In the genomic region with DNA sequence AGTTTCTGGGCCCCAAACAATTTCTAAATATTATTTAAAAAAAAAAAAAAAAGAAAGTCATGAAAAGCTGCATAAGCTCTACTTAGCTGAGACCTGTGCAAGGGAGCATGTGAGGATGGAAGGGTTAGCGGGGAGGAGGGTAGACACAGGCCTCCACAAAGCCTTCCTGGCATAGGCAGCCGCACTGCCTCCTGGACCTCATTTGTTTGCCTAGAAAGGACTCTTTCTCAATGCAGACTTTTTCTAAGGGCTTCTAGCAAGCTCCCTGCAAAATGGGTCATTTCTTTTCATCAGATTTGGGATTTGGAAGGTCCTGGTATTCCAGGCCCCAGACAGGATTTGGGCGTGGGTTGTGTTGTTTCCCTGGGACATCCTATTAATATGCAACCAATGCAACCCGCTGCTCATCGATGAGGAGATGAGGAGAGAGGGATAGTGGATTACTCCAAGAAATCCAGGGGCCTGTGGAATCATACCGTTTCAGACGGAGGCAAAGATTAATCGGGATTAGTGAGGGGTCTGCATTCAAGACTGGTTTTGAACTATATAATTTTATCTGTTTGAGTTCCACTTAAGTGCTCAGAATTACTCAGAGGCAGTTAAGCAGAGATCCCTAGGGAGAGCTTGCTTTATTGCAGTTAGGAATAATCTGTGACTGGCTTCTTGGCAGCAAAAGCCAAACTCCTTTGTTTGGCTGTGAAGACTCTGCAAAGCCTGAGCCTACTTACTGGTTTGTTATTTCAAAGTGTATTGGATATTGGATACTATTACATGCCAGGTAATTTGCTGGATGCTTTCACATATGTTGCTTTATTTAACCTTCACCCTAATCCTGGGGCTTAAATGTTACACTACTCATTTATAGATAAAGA, we compare ENCODE assay signal across 14 cellular contexts.
DNase-seq lines count a peak whose midpoint lies in the region; ATAC-seq and TF ChIP-seq lines count a peak whose summit lies in the region.
"Had no signal": no experiment of that assay in that cellular context is flagged by ENCODE, and none has a peak within 500 bp of the region (broad histone marks: within the 10 kb centered on the region; RNA-seq: fewer than 3 reads in every experiment).

No MANE protein-coding gene starts in this region.

- no peaks in the 10 kb centered on the region for H3K9me3 ChIP-seq in sigmoid colon
- H3K9me3 ChIP-seq: body of pancreas had no signal

- WGBS in sigmoid colon, 2 donors: 85 to 89% methylated on average over 8 of the region's 8 CpGs

- peaks cover 0 to 42% (median 23%) of the 10 kb centered on the region in 4 donors for H3K4me1 ChIP-seq in sigmoid colon
- H3K4me1 ChIP-seq: body of pancreas, parathyroid adenoma had no signal

- intact Hi-C loops in sigmoid colon (cut with DNase I): no loop called here

- peak overlapping the region in 3 of 4 donors; percentile 74 to 78 (median 75) for H3K27ac ChIP-seq in sigmoid colon
- H3K27ac ChIP-seq: body of pancreas, parathyroid adenoma had no signal

- H3K4me3 ChIP-seq in fibroblast of pulmonary artery (replicated peaks; ENCODE audit: low read depth, low read length) (no peak overlapping the region), sigmoid colon (no peak overlapping the region)
- H3K4me3 ChIP-seq: body of pancreas, GM23338 had no signal

- no peak for TF ChIP-seq POLR2A in sigmoid colon (IDR thresholded peaks at IDR 0.05)

- H3K36me3 ChIP-seq in sigmoid colon: no peaks in the 10 kb centered on the region

- H3K27me3 ChIP-seq in sigmoid colon: no peaks in the 10 kb centered on the region
- H3K27me3 ChIP-seq: body of pancreas had no signal

- ATAC-seq in HG02981 (IDR thresholded peaks at IDR 0.05; ENCODE audit: unreplicated experiment) (no peak), GM19463 (IDR thresholded peaks at IDR 0.05; ENCODE audit: unreplicated experiment) (no peak)
- ATAC-seq: activated CD8-positive, alpha-beta memory T cell treated with anti-CD3 and anti-CD28 coated beads, Interleukin-2, amount 10 ng/mL, durations not matched to agents 7 days and 5 days; body of pancreas; GM23338 had no signal

- no peak for TF ChIP-seq CTCF in fibroblast of pulmonary artery (IDR thresholded peaks at IDR 0.05; ENCODE audit: low read length, missing control alignments)
- no peak for TF ChIP-seq CTCF in sigmoid colon (IDR thresholded peaks at IDR 0.05)

- no peak for TF ChIP-seq EP300 in sigmoid colon (IDR thresholded peaks at IDR 0.05)

- DNase-seq in DMS79 treated with DMSO at 0.1 percent for 48 hours (lab: John Stamatoyannopoulos, UW) (peak; percentile 77), NCI-H446 (lab: John Stamatoyannopoulos, UW) (peak; percentile 41 to 81), fibroblast of pulmonary artery (ENCODE audit: low read depth) (peak; percentile 88), sigmoid colon (no peak), GM19238 (ENCODE audit: insufficient read length, low spot score) (no peak)
- DNase-seq in activated CD4-positive, CD25-positive, alpha-beta regulatory T cell treated with anti-CD3 and anti-CD28 coated beads, Interleukin-2, amount 50 U/mL, for 72 hours: no peak
- DNase-seq: activated CD8-positive, alpha-beta memory T cell treated with anti-CD3 and anti-CD28 coated beads, Interleukin-2, amount 10 ng/mL, durations not matched to agents 7 days and 5 days; Karpas-422; T-helper 1 cell had no signal

Comparison
In these comparisons a context has a peak if more than half of its experiments do, and no peak if none do; other contexts are left out.
1. DNase-seq: peak in DMS79 treated with DMSO at 0.1 percent for 48 hours (single experiment), NCI-H446 (2 of 2) and fibroblast of pulmonary artery (single experiment); none in sigmoid colon (single experiment), GM19238 (single experiment) and activated CD4-positive, CD25-positive, alpha-beta regulatory T cell treated with anti-CD3 and anti-CD28 coated beads, Interleukin-2, amount 50 U/mL, for 72 hours (single experiment).